Comparison of ENCODE assay signal across 27 cellular contexts in the genomic region with DNA sequence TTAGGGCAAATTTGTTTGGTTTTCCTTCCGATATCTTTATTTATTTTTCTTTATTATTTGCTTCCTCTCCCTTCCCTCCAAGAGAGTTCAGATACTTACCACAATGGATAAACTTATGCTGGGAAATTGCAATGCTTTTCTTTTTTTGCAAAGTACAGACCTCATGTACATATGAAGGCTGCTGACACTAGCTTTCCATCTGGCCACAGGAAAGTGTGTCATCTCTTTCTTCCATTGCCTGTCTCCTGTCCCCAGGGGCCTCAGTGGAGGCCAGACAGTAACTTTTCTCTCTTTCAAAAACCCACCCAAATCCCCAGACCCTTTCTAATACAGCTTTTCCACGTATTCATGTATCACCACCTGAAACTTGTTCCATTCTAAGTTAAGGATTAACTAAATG.
"Had no signal": no experiment of that assay in that cellular context is flagged by ENCODE, and none has a peak within 500 bp of the region (broad histone marks: within the 10 kb centered on the region; RNA-seq: fewer than 3 reads in every experiment).

No MANE protein-coding gene starts in this region.

- H3K4me3 Mint-ChIP-seq: naive thymus-derived CD8-positive, alpha-beta T cell; nephron; neural crest cell; stimulated activated memory B cell treated with anti-CD40 and anti-IgM and Interleukin-4, amounts not matched to agents 10 μg/mL and 1 μg/mL and 100 μg/mL, for 72 hours had no signal

- H3K9me3 ChIP-seq: left lung, lower lobe of right lung, pancreas, prostate gland, sigmoid colon, spleen, stomach, suprapubic skin, thoracic aorta, tibial artery, upper lobe of right lung had no signal

- H3K36me3 Mint-ChIP-seq: stimulated activated memory B cell treated with anti-CD40 and anti-IgM and Interleukin-4, amounts not matched to agents 10 μg/mL and 1 μg/mL and 100 μg/mL, for 72 hours had no signal

- DNase-seq: kidney glomerular epithelial cell; left colon; left lung; lower lobe of right lung; mammary epithelial cell; mesenchymal stem cell; naive thymus-derived CD8-positive, alpha-beta T cell; pancreas; posterior cingulate gyrus; retina; right cardiac atrium; sigmoid colon; small intestine; spleen; stimulated activated CD4-positive, alpha-beta T cell treated with anti-CD3 and anti-CD28 coated beads, Interleukin-4, amount 100 ng/mL, for 4 hours; stimulated activated CD8-positive, alpha-beta memory T cell treated with anti-CD3 and anti-CD28 coated beads, Interleukin-4, amount 100 ng/mL, for 48 hours; stimulated activated naive CD8-positive, alpha-beta T cell treated with anti-CD3 and anti-CD28 coated beads, Interleukin-15, Interleukin-2, amounts not matched to agents 100 U/mL and 50 U/mL, for 24 hours; stomach; tibial artery; trophoblast cell; upper lobe of right lung had no signal

- H3K4me1 ChIP-seq: pancreas, prostate gland, sigmoid colon, spleen, suprapubic skin, upper lobe of right lung had no signal

- H3K36me3 ChIP-seq: left lung, lower lobe of right lung, pancreas, prostate gland, sigmoid colon, spleen, stomach, suprapubic skin, thoracic aorta, tibial artery, upper lobe of right lung had no signal

- H3K9me3 Mint-ChIP-seq: naive thymus-derived CD8-positive, alpha-beta T cell; nephron; neural crest cell; stimulated activated memory B cell treated with anti-CD40 and anti-IgM and Interleukin-4, amounts not matched to agents 10 μg/mL and 1 μg/mL and 100 μg/mL, for 72 hours had no signal

- H3K27ac ChIP-seq: left lung, lower lobe of right lung, pancreas, prostate gland, sigmoid colon, spleen, stomach, suprapubic skin, thoracic aorta, tibial artery, upper lobe of right lung had no signal

- H3K27me3 ChIP-seq: left lung, pancreas, sigmoid colon, spleen, stomach, suprapubic skin, tibial artery, upper lobe of right lung had no signal

- H3K27ac Mint-ChIP-seq: stimulated activated memory B cell treated with anti-CD40 and anti-IgM and Interleukin-4, amounts not matched to agents 10 μg/mL and 1 μg/mL and 100 μg/mL, for 72 hours had no signal

- H3K4me3 ChIP-seq: left lung, lower lobe of right lung, pancreas, prostate gland, sigmoid colon, spleen, stomach, suprapubic skin, thoracic aorta, tibial artery, upper lobe of right lung had no signal
